In genomic region chr2:145197944-145198343, GRCh38 we compare ENCODE assay signal across 19 cellular contexts.
"Had no signal": no experiment of that assay in that cellular context is flagged by ENCODE, and none has a peak within 500 bp of the region (broad histone marks: within the 10 kb centered on the region; RNA-seq: fewer than 3 reads in every experiment).

No MANE protein-coding gene starts in this region.

- DNase-seq: activated CD4-positive, alpha-beta T cell treated with anti-CD3 and anti-CD28 coated beads for 36 hours; activated CD4-positive, CD25-positive, alpha-beta regulatory T cell; activated CD8-positive, alpha-beta memory T cell treated with anti-CD3 and anti-CD28 coated beads, Interleukin-2, amount 10 ng/mL, durations not matched to agents 7 days and 5 days; activated CD8-positive, alpha-beta T cell treated with anti-CD3 and anti-CD28 coated beads, Interleukin-2, amount 10 ng/mL, durations not matched to agents 7 days and 5 days; activated naive CD4-positive, alpha-beta T cell; activated T-cell treated with anti-CD3 and anti-CD28 coated beads, Interleukin-2, amount 50 U/mL, for 48 hours; anterior cingulate cortex; endodermal cell; foreskin fibroblast; head of caudate nucleus; hippocampal formation; left cardiac atrium; mammary epithelial cell; nephron progenitor cell; right lobe of liver; stimulated activated CD4-positive, alpha-beta T cell treated with anti-CD3 and anti-CD28 coated beads, Interleukin-2, amount 100 ng/mL, for 48 hours; stimulated activated naive CD8-positive, alpha-beta T cell treated with anti-CD3 and anti-CD28 coated beads, Interleukin-15, Interleukin-2, amounts not matched to agents 100 U/mL and 50 U/mL, for 24 hours; testis; transverse colon had no signal
